ENCODE assay signal across 8 cellular contexts in genomic region chr2:10668402-10669012, GRCh38. TPM values are rescaled to one million over a fixed set of nuclear protein-coding genes. Genes with fewer than 3 reads are reported as not detected.
DNase-seq lines count a peak whose midpoint lies in the region; ATAC-seq, FAIRE-seq and TF ChIP-seq lines count a peak whose summit lies in the region.

No MANE protein-coding gene starts in this region.

- H3K4me3 Mint-ChIP-seq in CD14-positive monocyte = no peak overlapping the region

- H3K9me1 ChIP-seq in keratinocyte (ENCODE audit: control insufficient read depth, extremely low read depth, insufficient read depth, low read length) = no peaks in the 10 kb centered on the region

- H3K27me3 Mint-ChIP-seq in CD14-positive monocyte (ENCODE audit: low read depth in 3 of 3) = peaks cover 0 to 3% (median 0%) of the 10 kb centered on the region in 3 donors

- no peak overlapping the region for H3K27ac ChIP-seq in ascending aorta
- H3K27ac ChIP-seq in keratinocyte (ENCODE audit: control insufficient read depth, insufficient read depth, low read length) = no peak overlapping the region
- H3K27ac ChIP-seq in transverse colon = no peak overlapping the region

- intact Hi-C loops in CD14-positive monocyte (cut with micrococcal nuclease) (loop anchor here in 1 of 2 donors (5.0 kb wide), 1 partner anchor 591 kb away; no protein-coding TSS in a partner anchor), ascending aorta (cut with DNase I) (loop anchor here (10.0 kb wide), 1 partner anchor 544 kb away; the partner anchor contains the start of gene RRM2), transverse colon (cut with DNase I; ENCODE audit: low total_unique reads) (no loop called here)

- H3K36me3 ChIP-seq in ascending aorta (peaks cover 22 to 46% of the 10 kb centered on the region in 2 donors), keratinocyte (ENCODE audit: control insufficient read depth in 2 of 2, extremely low read depth in 1 of 2, insufficient read depth in 2 of 2, low read length in 2 of 2) (peaks cover 10 to 26% of the 10 kb centered on the region in 2 experiments), transverse colon (peaks cover 0 to 49% (median 20%) of the 10 kb centered on the region in 4 donors)

- peaks cover 49 to 76% of the 10 kb centered on the region in 2 donors for H3K36me3 Mint-ChIP-seq in CD14-positive monocyte

- H3K4me1 Mint-ChIP-seq in CD14-positive monocyte = no peaks in the 10 kb centered on the region

- H3K27me3 ChIP-seq in ascending aorta = no peaks in the 10 kb centered on the region
- no peaks in the 10 kb centered on the region for H3K27me3 ChIP-seq in keratinocyte (ENCODE audit: control insufficient read depth, extremely low read depth, insufficient read depth, low read length)
- no peaks in the 10 kb centered on the region for H3K27me3 ChIP-seq in transverse colon

- no peak for TF ChIP-seq POLR2A in transverse colon (IDR thresholded peaks at IDR 0.05)

- TF ChIP-seq EP300 in transverse colon (IDR thresholded peaks at IDR 0.05; ENCODE audit: low read depth) = no peak

- H3K9me3 Mint-ChIP-seq in CD14-positive monocyte = no peaks in the 10 kb centered on the region

- H3K4me3 ChIP-seq in ascending aorta = no peak overlapping the region
- no peak overlapping the region for H3K4me3 ChIP-seq in keratinocyte (ENCODE audit: control insufficient read depth in 2 of 3, extremely low read depth in 1 of 3, insufficient read depth in 2 of 3, low read depth in 1 of 3, low read length in 3 of 3)
- no peak overlapping the region for H3K4me3 ChIP-seq in transverse colon

- DNase-seq in CD14-positive monocyte (ENCODE audit: low spot score) = no peak
- DNase-seq in GM13977 (ENCODE audit: low spot score) = peak; percentile 33
- DNase-seq in NCI-H2107 treated with DMSO at 0.1 percent for 48 hours (lab: John Stamatoyannopoulos, UW; ENCODE audit: unreplicated experiment) = peak; percentile 25
- DNase-seq in ascending aorta (ENCODE audit: low spot score in 2 of 2) = no peak
- DNase-seq in keratinocyte (ENCODE audit: low read depth, low spot score) = peak; percentile 56
- no peak for DNase-seq in transverse colon

- no peaks in the 10 kb centered on the region for H4K20me1 ChIP-seq in keratinocyte (ENCODE audit: control insufficient read depth, extremely low read depth, insufficient read depth, low read length)

- no peak for ATAC-seq in HG03135 (IDR thresholded peaks at IDR 0.05; ENCODE audit: unreplicated experiment)
- ATAC-seq in HG02571 (IDR thresholded peaks at IDR 0.05; ENCODE audit: unreplicated experiment) = no peak

- no peaks in the 10 kb centered on the region for H3K79me2 ChIP-seq in keratinocyte (ENCODE audit: control insufficient read depth, insufficient read depth, low read length)

- dilution Hi-C loops in keratinocyte (cut with MboI; ENCODE audit: extremely low pct_ligation_motif_present, low sequenced_read_pairs) = no loop called here

- TF ChIP-seq CTCF in CD14-positive monocyte (IDR thresholded peaks at IDR 0.05) (peak; percentile 87), GM13977 (IDR thresholded peaks at IDR 0.05; ENCODE audit: extremely low read depth, insufficient read depth, missing control alignments) (peak; percentile 59), ascending aorta (IDR thresholded peaks at IDR 0.05) (peak; percentile 43 to 69 (median 58)), keratinocyte (optimal IDR thresholded peaks at IDR 0.05 in 1 of 3, IDR thresholded peaks at IDR 0.05 in 1 of 3, conservative IDR thresholded peaks at IDR 0.05 in 1 of 3; ENCODE audit: extremely low read depth in 1 of 3, insufficient read depth in 2 of 3, low read length in 3 of 3) (peak in 2 of 3 experiments; percentile 39 to 46), transverse colon (IDR thresholded peaks at IDR 0.05) (peak; percentile 68 to 82 (median 72))

- no peak overlapping the region for H3K27ac Mint-ChIP-seq in CD14-positive monocyte

- 34 to 44% methylated on average over 4 of the region's 4 CpGs for WGBS in transverse colon (ENCODE audit: low coverage in 1 of 2), 2 donors

- no peak overlapping the region for H3K9ac ChIP-seq in keratinocyte (ENCODE audit: control insufficient read depth, extremely low read depth, insufficient read depth, low read length)

- in situ Hi-C loops in GM13977 (cut with MboI; ENCODE audit: low pct_unique_long_range_greater_than_20kb, low sequenced_read_pairs, unreplicated experiment) (no loop called here), transverse colon (cut with MboI; ENCODE audit: low pct_ligation_motif_present in 1 of 4, low pct_unique_long_range_greater_than_20kb in 1 of 4, low sequenced_read_pairs in 3 of 4) (loop anchor here (10.0 to 25.0 kb wide), 4 partner anchors 531 to 581 kb away; partner anchors contain the start of genes CYS1 (in 1 of the 4) and RRM2 (in 1 of the 4))

- no peak overlapping the region for H3K4me2 ChIP-seq in keratinocyte (ENCODE audit: control insufficient read depth, extremely low read depth, insufficient read depth, low read depth, low read length)

- H3K4me1 ChIP-seq in ascending aorta = no peaks in the 10 kb centered on the region
- H3K4me1 ChIP-seq in keratinocyte (ENCODE audit: control insufficient read depth, extremely low read depth, insufficient read depth, low read length) = peaks cover 3% of the 10 kb centered on the region
- no peaks in the 10 kb centered on the region for H3K4me1 ChIP-seq in transverse colon

- no peak overlapping the region for H2AFZ ChIP-seq in keratinocyte (ENCODE audit: control insufficient read depth, low read length)

- FAIRE-seq in keratinocyte (lab: Jason Lieb, UNC) = peak; percentile 5

- H3K9me3 ChIP-seq in ascending aorta = no peaks in the 10 kb centered on the region
- H3K9me3 ChIP-seq in keratinocyte (ENCODE audit: control insufficient read depth, low read depth, low read length) = no peaks in the 10 kb centered on the region
- no peaks in the 10 kb centered on the region for H3K9me3 ChIP-seq in transverse colon

RNA-seq across cellular contexts. Expression of gene NOL10, which starts 21.3 kb away (rescaled TPM):
- 10 to 100 TPM in 1 of 2 donors, 1 to 10 TPM in 1; 9.9 to 12.8 TPM for polyA plus RNA-seq in CD14-positive monocyte
- 9.2 TPM for total RNA-seq in ascending aorta
- polyA plus RNA-seq in keratinocyte = 24.6 to 40.9 TPM (median 28.3 TPM) in 3 replicates
- 44.4 TPM for polyA plus RNA-seq in keratinocyte (2011; ENCODE audit: low read depth)
- polyA plus RNA-seq in keratinocyte (2011; cell fraction: cytosol; rRNA removed) = 20.3 and 32.7 TPM in 2 replicates
- 18.8 and 22.8 TPM in 2 replicates for polyA plus RNA-seq in keratinocyte (2011; cell fraction: nucleus; rRNA removed)
- polyA plus RNA-seq in keratinocyte (2012; ENCODE audit: low replicate concordance) = 18.2 and 28.7 TPM in 2 replicates
- 18.6 to 56.5 TPM (median 39.2 TPM) in 3 replicates for polyA minus RNA-seq in keratinocyte
- polyA minus RNA-seq in keratinocyte (2011; cell fraction: cytosol; rRNA and poly(A)+ RNA removed) = 30.1 TPM
- polyA minus RNA-seq in keratinocyte (2011; cell fraction: nucleus; rRNA and poly(A)+ RNA removed) = 20.2 and 38.7 TPM in 2 replicates
- total RNA-seq in transverse colon = 10 to 100 TPM; 10.8 to 25.9 (median 18.8) TPM

RNA-seq across cellular contexts. Expression of gene ATP6V1C2, which starts 52.9 kb away (rescaled TPM):
- polyA plus RNA-seq in CD14-positive monocyte (not detected), keratinocyte (0.31 to 0.55 TPM (median 0.49 TPM) in 3 replicates)
- total RNA-seq in ascending aorta (6.0 TPM), transverse colon (10 to 100 TPM in 1 of 4 donors, 1 to 10 TPM in 1, under 1 TPM in 2; 0.48 to 43.0 (median 1.2) TPM)
- 61.7 TPM for polyA plus RNA-seq in keratinocyte (2011; ENCODE audit: low read depth)
- polyA plus RNA-seq in keratinocyte (2011; cell fraction: cytosol; rRNA removed) = 0.26 and 0.68 TPM in 2 replicates
- polyA plus RNA-seq in keratinocyte (2011; cell fraction: nucleus; rRNA removed) = 5.0 and 9.5 TPM in 2 replicates
- 0.92 and 99.9 TPM in 2 replicates for polyA plus RNA-seq in keratinocyte (2012; ENCODE audit: low replicate concordance)
- polyA minus RNA-seq in keratinocyte = 0.13 TPM in 1 of 3 replicates, not detected in the others
- not detected for polyA minus RNA-seq in keratinocyte (2011; cell fraction: cytosol; rRNA and poly(A)+ RNA removed)
- polyA minus RNA-seq in keratinocyte (2011; cell fraction: nucleus; rRNA and poly(A)+ RNA removed) = 1.7 and 3.0 TPM in 2 replicates

Comparison
In these comparisons a context has a peak if more than half of its experiments do, and no peak if none do; other contexts are left out.
1. DNase-seq: peak in GM13977 (single experiment), NCI-H2107 treated with DMSO at 0.1 percent for 48 hours (single experiment) and keratinocyte (single experiment); none in CD14-positive monocyte (single experiment), ascending aorta (0 of 2) and transverse colon (single experiment).
2. Peak in every context shown above with its lines, with median percentiles within 50 percentile points of each other: CTCF ChIP-seq.